In genomic region chr2:80437959-80438358, GRCh38 we compare ENCODE assay signal across 32 cellular contexts.
"Had no signal": no experiment of that assay in that cellular context is flagged by ENCODE, and none has a peak within 500 bp of the region (broad histone marks: within the 10 kb centered on the region; RNA-seq: fewer than 3 reads in every experiment).

No MANE protein-coding gene starts in this region.

- H3K36me3 ChIP-seq: ascending aorta, cardiac muscle cell, Peyer's patch, SJSA1 had no signal

- H3K27me3 ChIP-seq: ascending aorta, cardiac muscle cell, Peyer's patch, SJSA1 had no signal

- H3K4me1 ChIP-seq: ascending aorta, Peyer's patch, SJSA1 had no signal

- DNase-seq: activated CD4-positive, alpha-beta memory T cell treated with anti-CD3 and anti-CD28 coated beads for 36 hours; activated CD4-positive, alpha-beta T cell treated with anti-CD3 and anti-CD28 coated beads for 36 hours; activated CD4-positive, alpha-beta T cell treated with anti-CD3 and anti-CD28 coated beads, Interleukin-2, amount 10 ng/mL, durations not matched to agents 7 days and 5 days; activated CD8-positive, alpha-beta memory T cell treated with anti-CD3 and anti-CD28 coated beads, Interleukin-2, amount 50 U/mL, for 4 hours; activated gamma-delta T cell treated with Interleukin-2 at 50 U/mL for 16 hours; activated naive CD4-positive, alpha-beta T cell treated with anti-CD3 and anti-CD28 coated beads, Interleukin-2, amount 50 U/mL, for 16 hours; activated naive CD8-positive, alpha-beta T cell treated with anti-CD3 and anti-CD28 coated beads, Interleukin-2, amount 10 ng/mL, durations not matched to agents 7 days and 5 days; activated T-cell treated with anti-CD3 and anti-CD28 coated beads for 4 hours; activated T-cell treated with anti-CD3 and anti-CD28 coated beads, Interleukin-2, amount 50 U/mL, for 4 hours; amygdala; NCI-H1105; NCI-H1417 treated with DMSO at 0.1 percent for 48 hours; NCI-H187 treated with DMSO at 0.1 percent for 48 hours; NCI-H2081; NCI-H226; NCI-H446 treated with DMSO at 0.1 percent for 48 hours; NCI-H524; NK-92 treated with Interleukin-12 subunit alpha and Interleukin-12 subunit beta, amount 100 ng/mL, for 24 hours; PC-3; Peyer's patch; RPMI8226; SHP77 treated with DMSO at 0.1 percent for 48 hours; SW 1271; T-helper 1 cell; T-helper 2 cell; T1000 had no signal

- H3K27me3 Mint-ChIP-seq: activated CD4-positive, alpha-beta memory T cell treated with anti-CD3 and anti-CD28 coated beads for 36 hours; activated CD4-positive, alpha-beta T cell treated with anti-CD3 and anti-CD28 coated beads for 36 hours; activated CD4-positive, alpha-beta T cell treated with anti-CD3 and anti-CD28 coated beads, Interleukin-2, amount 10 ng/mL, durations not matched to agents 7 days and 5 days; activated naive CD8-positive, alpha-beta T cell treated with anti-CD3 and anti-CD28 coated beads, Interleukin-2, amount 10 ng/mL, durations not matched to agents 7 days and 5 days; central memory CD8-positive, alpha-beta T cell had no signal

- H3K4me3 Mint-ChIP-seq: activated CD4-positive, alpha-beta memory T cell treated with anti-CD3 and anti-CD28 coated beads for 36 hours; activated CD4-positive, alpha-beta T cell treated with anti-CD3 and anti-CD28 coated beads for 36 hours; activated CD4-positive, alpha-beta T cell treated with anti-CD3 and anti-CD28 coated beads, Interleukin-2, amount 10 ng/mL, durations not matched to agents 7 days and 5 days; activated naive CD8-positive, alpha-beta T cell treated with anti-CD3 and anti-CD28 coated beads, Interleukin-2, amount 10 ng/mL, durations not matched to agents 7 days and 5 days; activated T-cell treated with anti-CD3 and anti-CD28 coated beads, Interleukin-2, amount 50 U/mL, for 4 hours; activated T-helper 1 cell treated with anti-CD3 and anti-CD28 coated beads, Interleukin-12 subunit alpha, Interleukin-12 subunit beta, Interleukin-2, Interleukin-4 antibody, amounts not matched to agents 30 ng/mL and 10 ng/mL and 1 ng/mL, durations not matched to agents 14 hours and 24 hours and 36 hours; central memory CD8-positive, alpha-beta T cell had no signal

- H3K27ac Mint-ChIP-seq: activated CD4-positive, alpha-beta memory T cell treated with anti-CD3 and anti-CD28 coated beads for 36 hours; activated CD4-positive, alpha-beta T cell treated with anti-CD3 and anti-CD28 coated beads for 36 hours; activated CD4-positive, alpha-beta T cell treated with anti-CD3 and anti-CD28 coated beads, Interleukin-2, amount 10 ng/mL, durations not matched to agents 7 days and 5 days; activated naive CD8-positive, alpha-beta T cell treated with anti-CD3 and anti-CD28 coated beads, Interleukin-2, amount 10 ng/mL, durations not matched to agents 7 days and 5 days; activated T-helper 1 cell treated with anti-CD3 and anti-CD28 coated beads, Interleukin-12 subunit alpha, Interleukin-12 subunit beta, Interleukin-2, Interleukin-4 antibody, amounts not matched to agents 30 ng/mL and 10 ng/mL and 1 ng/mL, durations not matched to agents 14 hours and 24 hours and 36 hours had no signal

- H3K4me1 Mint-ChIP-seq: activated CD4-positive, alpha-beta T cell treated with anti-CD3 and anti-CD28 coated beads for 36 hours; activated CD4-positive, alpha-beta T cell treated with anti-CD3 and anti-CD28 coated beads, Interleukin-2, amount 10 ng/mL, durations not matched to agents 7 days and 5 days; activated naive CD8-positive, alpha-beta T cell treated with anti-CD3 and anti-CD28 coated beads, Interleukin-2, amount 10 ng/mL, durations not matched to agents 7 days and 5 days; central memory CD8-positive, alpha-beta T cell had no signal

- ATAC-seq: activated CD4-positive, alpha-beta T cell treated with anti-CD3 and anti-CD28 coated beads for 36 hours; activated CD4-positive, CD25-positive, alpha-beta regulatory T cell treated with anti-CD3 and anti-CD28 coated beads, Interleukin-2, amount 50 U/mL, for 24 hours; activated T-cell treated with anti-CD3 and anti-CD28 coated beads, Interleukin-2, amount 50 U/mL, for 4 hours; PC-3 had no signal

- H3K36me3 Mint-ChIP-seq: activated CD4-positive, alpha-beta memory T cell treated with anti-CD3 and anti-CD28 coated beads for 36 hours; activated naive CD8-positive, alpha-beta T cell treated with anti-CD3 and anti-CD28 coated beads, Interleukin-2, amount 10 ng/mL, durations not matched to agents 7 days and 5 days had no signal

- H3K9me3 ChIP-seq: ascending aorta, Peyer's patch, SJSA1 had no signal

- H3K4me3 ChIP-seq: ascending aorta, cardiac muscle cell, Peyer's patch, SJSA1 had no signal

- H3K27ac ChIP-seq: ascending aorta, cardiac muscle cell, Peyer's patch, SJSA1 had no signal

- H3K9me3 Mint-ChIP-seq: activated naive CD8-positive, alpha-beta T cell treated with anti-CD3 and anti-CD28 coated beads, Interleukin-2, amount 10 ng/mL, durations not matched to agents 7 days and 5 days; activated T-cell treated with anti-CD3 and anti-CD28 coated beads, Interleukin-2, amount 50 U/mL, for 4 hours had no signal
